18 cellular contexts compared by ENCODE assay signal in the genomic region with DNA sequence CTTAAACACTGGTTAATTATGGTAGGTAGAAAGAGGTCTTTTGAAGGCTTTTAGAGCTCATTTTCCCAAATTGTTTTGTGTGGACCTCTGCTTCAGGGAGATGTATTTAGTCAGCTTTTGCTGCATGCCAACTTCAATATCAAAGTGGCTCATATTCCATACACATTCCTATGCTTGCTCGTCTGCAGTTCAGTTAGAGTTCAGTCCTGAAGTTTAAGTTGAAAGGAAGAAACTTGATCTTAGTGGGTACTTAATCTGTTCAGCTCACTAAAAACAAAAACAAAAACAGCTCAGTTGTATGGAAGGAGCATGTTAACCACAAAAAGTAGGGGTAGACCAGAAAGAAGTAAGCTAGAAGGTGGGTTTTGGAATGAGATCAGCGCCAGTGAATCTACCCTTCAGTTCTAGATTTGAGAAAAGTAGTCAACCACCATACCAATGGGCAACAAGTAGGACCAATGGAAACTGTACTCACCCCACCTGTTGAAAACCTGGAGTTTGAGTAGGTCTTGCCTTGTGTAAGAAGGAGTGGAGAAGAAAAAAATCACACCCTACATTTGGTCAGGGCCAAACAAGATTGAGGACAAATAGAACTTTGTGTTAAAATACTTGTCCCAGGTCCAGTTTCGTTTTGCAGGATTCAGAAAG. TPM values are rescaled to one million over a fixed set of nuclear protein-coding genes. Genes with fewer than 3 reads are reported as not detected.
A peak's percentile ranks its signal among the peaks of the same experiment; 100 is the strongest.
DNase-seq lines count a peak whose midpoint lies in the region; ATAC-seq, FAIRE-seq and TF ChIP-seq lines count a peak whose summit lies in the region.
"Had no signal": no experiment of that assay in that cellular context is flagged by ENCODE, and none has a peak within 500 bp of the region (broad histone marks: within the 10 kb centered on the region; RNA-seq: fewer than 3 reads in every experiment).

No MANE protein-coding gene starts in this region.

- no peaks in the 10 kb centered on the region for H3K79me2 ChIP-seq in endothelial cell of umbilical vein (ENCODE audit: control insufficient read depth, insufficient read depth, low read length)

- no peak overlapping the region for H2AFZ ChIP-seq in endothelial cell of umbilical vein (ENCODE audit: low read depth, low read length)
- H2AFZ ChIP-seq: GM23338 had no signal

- H3K9ac ChIP-seq in endothelial cell of umbilical vein (replicated peaks; ENCODE audit: extremely low read depth, insufficient read depth, low read length) = no peak overlapping the region

- peaks cover 5% of the 10 kb centered on the region for H3K4me1 Mint-ChIP-seq in activated T-helper 17 cell treated with anti-CD3 and anti-CD28 coated beads, Interleukin-2, amount 50 U/mL, for 72 hours
- peaks cover 9% of the 10 kb centered on the region for H3K4me1 Mint-ChIP-seq in nephron
- H3K4me1 Mint-ChIP-seq: GM23338 had no signal

- H3K4me2 ChIP-seq in endothelial cell of umbilical vein (ENCODE audit: insufficient read depth, low read length) = no peak overlapping the region
- H3K4me2 ChIP-seq: A549, GM23338 had no signal

- H3K27ac ChIP-seq in endothelial cell of umbilical vein (ENCODE audit: insufficient read depth, low read depth, low read length) = no peak overlapping the region
- H3K27ac ChIP-seq: A549 had no signal

- H3K4me1 ChIP-seq in endothelial cell of umbilical vein (ENCODE audit: control insufficient read depth, extremely low read depth, insufficient read depth, low read length) (no peaks in the 10 kb centered on the region), mucosa of descending colon (ENCODE audit: low read depth) (no peaks in the 10 kb centered on the region)
- H3K4me1 ChIP-seq: A549 had no signal

- no peaks in the 10 kb centered on the region for H3K27me3 Mint-ChIP-seq in activated T-helper 17 cell treated with anti-CD3 and anti-CD28 coated beads, Interleukin-2, amount 50 U/mL, for 72 hours
- no peaks in the 10 kb centered on the region for H3K27me3 Mint-ChIP-seq in nephron (ENCODE audit: low read depth)

- no peaks in the 10 kb centered on the region for H3K36me3 ChIP-seq in endothelial cell of umbilical vein (ENCODE audit: control insufficient read depth in 2 of 2, extremely low read depth in 1 of 2, insufficient read depth in 2 of 2, low read length in 2 of 2)
- H3K36me3 ChIP-seq in mucosa of descending colon (ENCODE audit: low read depth) = no peaks in the 10 kb centered on the region

- no peak overlapping the region for H3K4me3 Mint-ChIP-seq in activated T-helper 17 cell treated with anti-CD3 and anti-CD28 coated beads, Interleukin-2, amount 50 U/mL, for 72 hours
- H3K4me3 Mint-ChIP-seq in nephron = no peak overlapping the region
- H3K4me3 Mint-ChIP-seq: GM23338 had no signal

- peak; percentile 48 for DNase-seq in EH (ENCODE audit: low read depth)
- no peak for DNase-seq in endothelial cell of umbilical vein (ENCODE audit: low read depth, low spot score)
- DNase-seq in NCI-H1436 treated with DMSO at 0.1 percent for 48 hours (lab: John Stamatoyannopoulos, UW) = no peak
- DNase-seq in SW480 (ENCODE audit: low spot score) = no peak
- no peak for DNase-seq in mucosa of descending colon
- no peak for DNase-seq in GM10266 (ENCODE audit: extremely low spot score)
- DNase-seq: AML-193, Calu3, NCI-H1417, NCI-H2029 treated with DMSO at 0.1 percent for 48 hours, NCI-H510A treated with DMSO at 0.1 percent for 48 hours, SHP77 treated with DMSO at 0.1 percent for 48 hours had no signal

- H3K9me3 ChIP-seq in endothelial cell of umbilical vein (replicated peaks; ENCODE audit: control insufficient read depth, insufficient read depth, low read length) = no peaks in the 10 kb centered on the region
- H3K9me3 ChIP-seq in mucosa of descending colon = no peaks in the 10 kb centered on the region
- H3K9me3 ChIP-seq: A549 had no signal

- TF ChIP-seq CTCF in endothelial cell of umbilical vein (IDR thresholded peaks at IDR 0.05; ENCODE audit: extremely low read depth in 1 of 2, insufficient read depth in 1 of 2, low read depth in 1 of 2, low read length in 2 of 2) = no peak
- TF ChIP-seq CTCF in nephron (IDR thresholded peaks at IDR 0.05; ENCODE audit: unreplicated experiment in 3 of 3) = no peak
- TF ChIP-seq CTCF in mucosa of descending colon (IDR thresholded peaks at IDR 0.05) = no peak
- TF ChIP-seq CTCF in GM10266 (IDR thresholded peaks at IDR 0.05; ENCODE audit: control insufficient read depth, insufficient read depth, low read depth, missing control alignments) = no peak

- dilution Hi-C loops in endothelial cell of umbilical vein (cut with MboI; ENCODE audit: extremely low pct_ligation_motif_present, low sequenced_read_pairs) = no loop called here

- H3K4me3 ChIP-seq in endothelial cell of umbilical vein (replicated peaks in 1 of 3; ENCODE audit: insufficient read depth in 1 of 3, low read depth in 1 of 3, low read length in 3 of 3) (no peak overlapping the region), mucosa of descending colon (no peak overlapping the region)
- H3K4me3 ChIP-seq: A549, GM23338 had no signal

- H4K20me1 ChIP-seq in endothelial cell of umbilical vein (replicated peaks; ENCODE audit: control insufficient read depth, extremely low read depth, insufficient read depth, low read length) = no peaks in the 10 kb centered on the region

- ATAC-seq in activated T-helper 17 cell treated with anti-CD3 and anti-CD28 coated beads, Interleukin-2, amount 50 U/mL, for 72 hours (replicated peaks) = no peak
- no peak for ATAC-seq in mucosa of descending colon
- ATAC-seq: A549, GM23338 had no signal

- peaks cover 3% of the 10 kb centered on the region for H3K9me3 Mint-ChIP-seq in activated T-helper 17 cell treated with anti-CD3 and anti-CD28 coated beads, Interleukin-2, amount 50 U/mL, for 72 hours
- no peaks in the 10 kb centered on the region for H3K9me3 Mint-ChIP-seq in nephron
- H3K9me3 Mint-ChIP-seq: GM23338 had no signal

- no peaks in the 10 kb centered on the region for H3K9me1 ChIP-seq in endothelial cell of umbilical vein (replicated peaks; ENCODE audit: control insufficient read depth, extremely low read depth, insufficient read depth, low read length)

- H3K36me3 Mint-ChIP-seq in activated T-helper 17 cell treated with anti-CD3 and anti-CD28 coated beads, Interleukin-2, amount 50 U/mL, for 72 hours (ENCODE audit: low read depth) = no peaks in the 10 kb centered on the region
- no peaks in the 10 kb centered on the region for H3K36me3 Mint-ChIP-seq in nephron (ENCODE audit: low read depth)

- BruUV-seq in endothelial cell of umbilical vein (replicated peaks; lab: Mats Ljungman, UMichigan) = no TSS peak

- peak overlapping the region; percentile 62 for H3K27ac Mint-ChIP-seq in activated T-helper 17 cell treated with anti-CD3 and anti-CD28 coated beads, Interleukin-2, amount 50 U/mL, for 72 hours
- peak overlapping the region in 2 of 3 experiments; percentile 25 to 29 for H3K27ac Mint-ChIP-seq in nephron
- H3K27ac Mint-ChIP-seq: GM23338 had no signal

- no peak for TF ChIP-seq POLR2A in endothelial cell of umbilical vein (IDR thresholded peaks at IDR 0.05; ENCODE audit: low read depth, low read length)

- no peaks in the 10 kb centered on the region for H3K27me3 ChIP-seq in endothelial cell of umbilical vein (ENCODE audit: control insufficient read depth in 2 of 2, insufficient read depth in 2 of 2, low read length in 2 of 2)

- POLR2A ChIA-PET in endothelial cell of umbilical vein (lab: Charles Lee) = no interaction called here

- CTCF ChIA-PET in endothelial cell of umbilical vein (lab: Charles Lee) = interaction anchor here (1.0 to 1.9 kb wide), 4 partner anchors 9 to 209 kb away, joined by 3 to 5 read pairs (median 4); no protein-coding TSS in a partner anchor

- peak; percentile 35 for FAIRE-seq in endothelial cell of umbilical vein (lab: Jason Lieb, UNC)
- FAIRE-seq: A549, GM12891, GM19239 had no signal

- intact Hi-C loops in endothelial cell of umbilical vein (cut with micrococcal nuclease) (no loop called here), mucosa of descending colon (cut with DNase I, micrococcal nuclease) (no loop called here)

TF ChIP-seq in endothelial cell of umbilical vein, 7 proteins besides CTCF, POLR2A, EP300 and RAD21 (continues in another document):
- TF ChIP-seq GATA2 (IDR thresholded peaks at IDR 0.05; ENCODE audit: insufficient read depth, insufficient read length, low read depth, low read length) (no peak), JUN (IDR thresholded peaks at IDR 0.05; ENCODE audit: borderline replicate concordance, insufficient read depth, insufficient read length, low read depth) (no peak), POLR2AphosphoS5 (IDR thresholded peaks at IDR 0.05; ENCODE audit: insufficient read depth, low read depth, low read length) (no peak), EZH2 (IDR thresholded peaks at IDR 0.05; ENCODE audit: borderline replicate concordance, low read depth, low read length, severe bottlenecking) (no peak), FOS (IDR thresholded peaks at IDR 0.05; ENCODE audit: borderline replicate concordance, insufficient read depth, low read length) (no peak)

RNA-seq across cellular contexts. Expression of gene LEPR, which starts 58.0 kb away (rescaled TPM):
- total RNA-seq in activated T-helper 17 cell treated with anti-CD3 and anti-CD28 coated beads, Interleukin-2, amount 50 U/mL, for 72 hours = 1 to 10 TPM; 4.6 to 9.2 TPM
- total RNA-seq in endothelial cell of umbilical vein (10.8 and 18.7 TPM in 2 replicates), mucosa of descending colon (1 to 10 TPM; 2.6 to 7.5 (median 4.6) TPM)
- polyA plus RNA-seq in endothelial cell of umbilical vein = 8.8 and 11.1 TPM in 2 replicates
- 5.7 and 7.9 TPM in 2 replicates for polyA plus RNA-seq in endothelial cell of umbilical vein (2011; cell fraction: cytosol; rRNA removed)
- polyA plus RNA-seq in endothelial cell of umbilical vein (2011; cell fraction: nucleus; rRNA removed) = 9.0 and 9.2 TPM in 2 replicates
- 5.4 and 7.1 TPM in 2 replicates for polyA plus RNA-seq in endothelial cell of umbilical vein (2012)
- polyA minus RNA-seq in endothelial cell of umbilical vein = 34.1 and 36.7 TPM in 2 replicates
- 0.61 TPM for polyA minus RNA-seq in endothelial cell of umbilical vein (2011; cell fraction: cytosol; rRNA and poly(A)+ RNA removed)
- polyA minus RNA-seq in endothelial cell of umbilical vein (2011; cell fraction: nucleus; rRNA and poly(A)+ RNA removed) = 13.3 and 15.2 TPM in 2 replicates

RNA-seq across cellular contexts. Expression of gene LEPROT, which starts 58.0 kb away (rescaled TPM):
- total RNA-seq in activated T-helper 17 cell treated with anti-CD3 and anti-CD28 coated beads, Interleukin-2, amount 50 U/mL, for 72 hours = 10 to 100 TPM; 29.6 to 33.4 TPM
- total RNA-seq in endothelial cell of umbilical vein = 71.7 and 80.6 TPM in 2 replicates
- 86.0 and 94.8 TPM in 2 replicates for polyA plus RNA-seq in endothelial cell of umbilical vein
- polyA plus RNA-seq in endothelial cell of umbilical vein (2011; cell fraction: cytosol; rRNA removed) = 43.7 and 47.4 TPM in 2 replicates
- polyA plus RNA-seq in endothelial cell of umbilical vein (2011; cell fraction: nucleus; rRNA removed) = 74.2 and 99.0 TPM in 2 replicates
- 77.8 and 102 TPM in 2 replicates for polyA plus RNA-seq in endothelial cell of umbilical vein (2012)
- polyA minus RNA-seq in endothelial cell of umbilical vein = 150 TPM in 2 replicates
- polyA minus RNA-seq in endothelial cell of umbilical vein (2011; cell fraction: cytosol; rRNA and poly(A)+ RNA removed) = 5.9 TPM
- polyA minus RNA-seq in endothelial cell of umbilical vein (2011; cell fraction: nucleus; rRNA and poly(A)+ RNA removed) = 148 and 185 TPM in 2 replicates
- total RNA-seq in mucosa of descending colon = 10 to 100 TPM; 56.4 to 74.8 (median 56.6) TPM
